In genomic region chr18:11398625-11399024, GRCh38 we compare ENCODE assay signal across 13 cellular contexts.
DNase-seq lines count a peak whose midpoint lies in the region; ATAC-seq and TF ChIP-seq lines count a peak whose summit lies in the region.
"Had no signal": no experiment of that assay in that cellular context is flagged by ENCODE, and none has a peak within 500 bp of the region (broad histone marks: within the 10 kb centered on the region; RNA-seq: fewer than 3 reads in every experiment).

No MANE protein-coding gene starts in this region.

- no peaks in the 10 kb centered on the region for H3K9me2 ChIP-seq in PC-3 (replicated peaks; ENCODE audit: low read length)

- H3F3A ChIP-seq in PC-3 (ENCODE audit: low read length, unreplicated experiment): no peaks in the 10 kb centered on the region

- POLR2A ChIA-PET in PC-3 (lab: Charles Lee; ENCODE audit: unreplicated experiment): no interaction called here

- no peak for ATAC-seq in PC-3
- no peak for ATAC-seq in GM18867 (IDR thresholded peaks at IDR 0.05; ENCODE audit: unreplicated experiment)
- ATAC-seq: naive thymus-derived CD4-positive, alpha-beta T cell; stimulated activated naive B cell treated with anti-CD40 and anti-IgM and Interleukin-4, amounts not matched to agents 10 μg/mL and 1 μg/mL and 100 μg/mL, for 72 hours had no signal

- H3K27ac ChIP-seq in PC-3 (ENCODE audit: low read length): no peak overlapping the region

- no peak overlapping the region for H3K4me2 ChIP-seq in PC-3 (ENCODE audit: low read length)

- no peaks in the 10 kb centered on the region for H3K9me3 ChIP-seq in PC-3 (ENCODE audit: low read length)

- CTCF ChIA-PET in PC-3 (lab: Charles Lee): interaction anchor here (0.7 kb wide), 1 partner anchor 114 kb away, joined by 5 read pairs; no protein-coding TSS in a partner anchor

- H3K4me1 ChIP-seq in PC-3 (ENCODE audit: insufficient read depth, low read length): no peaks in the 10 kb centered on the region

- TF ChIP-seq CTCF in PC-3 (conservative IDR thresholded peaks at IDR 0.05; ENCODE audit: low read depth, low read length) (peak; percentile 57), epithelial cell of proximal tubule (conservative IDR thresholded peaks at IDR 0.05; ENCODE audit: low read depth, low read length) (peak; percentile 49)

- BruUV-seq in PC-3 (replicated peaks; lab: Mats Ljungman, UMichigan): no TSS peak

- no peaks in the 10 kb centered on the region for H3K36me3 ChIP-seq in PC-3 (ENCODE audit: low read depth, low read length)

- no peak overlapping the region for H3K9ac ChIP-seq in PC-3 (ENCODE audit: low read length)

- H4K20me1 ChIP-seq in PC-3 (ENCODE audit: low read length): no peaks in the 10 kb centered on the region

- no peaks in the 10 kb centered on the region for H3K79me2 ChIP-seq in PC-3 (ENCODE audit: low read length)

- H3K4me3 ChIP-seq in PC-3 (ENCODE audit: low read length): no peak overlapping the region
- H3K4me3 ChIP-seq in epithelial cell of proximal tubule (ENCODE audit: low read depth, low read length): no peak overlapping the region

- peaks cover 73% of the 10 kb centered on the region for H3K27me3 ChIP-seq in PC-3 (ENCODE audit: low read length)

- intact Hi-C loops in PC-3 (cut with micrococcal nuclease): no loop called here

- H2AFZ ChIP-seq in PC-3 (ENCODE audit: low read length): no peak overlapping the region

- DNase-seq in SKM-1 treated with dmso at 0.1 percent for 144 hours (lab: John Stamatoyannopoulos, UW; ENCODE audit: unreplicated experiment) (peak; percentile 4), SKM-1 (lab: John Stamatoyannopoulos, UW; ENCODE audit: unreplicated experiment) (no peak), PC-3 (peak; percentile 24), epithelial cell of proximal tubule (ENCODE audit: low read depth) (no peak), superior temporal gyrus (ENCODE audit: extremely low spot score) (peak; percentile 49), NCI-H345 (lab: John Stamatoyannopoulos, UW) (no peak)
- no peak for DNase-seq in stimulated activated CD4-positive, alpha-beta T cell treated with anti-CD3 and anti-CD28 coated beads, Interleukin-12 subunit alpha, Interleukin-12 subunit beta, amount 100 ng/mL, for 4 hours
- DNase-seq: activated CD8-positive, alpha-beta memory T cell treated with anti-CD3 and anti-CD28 coated beads, Interleukin-2, amount 50 U/mL, for 4 hours; anterior cingulate cortex; MM.1S; naive thymus-derived CD4-positive, alpha-beta T cell; stimulated activated naive B cell treated with anti-CD40 and anti-IgM and Interleukin-4, amounts not matched to agents 10 μg/mL and 1 μg/mL and 100 μg/mL, for 72 hours had no signal

Comparison
In these comparisons a context has a peak if more than half of its experiments do, and no peak if none do; other contexts are left out.
1. DNase-seq: peak in SKM-1 treated with dmso at 0.1 percent for 144 hours (single experiment), PC-3 (single experiment) and superior temporal gyrus (single experiment); none in SKM-1 (single experiment), epithelial cell of proximal tubule (single experiment), stimulated activated CD4-positive, alpha-beta T cell treated with anti-CD3 and anti-CD28 coated beads, Interleukin-12 subunit alpha, Interleukin-12 subunit beta, amount 100 ng/mL, for 4 hours (single experiment) and NCI-H345 (single experiment).